10 cellular contexts compared by ENCODE assay signal in the genomic region with DNA sequence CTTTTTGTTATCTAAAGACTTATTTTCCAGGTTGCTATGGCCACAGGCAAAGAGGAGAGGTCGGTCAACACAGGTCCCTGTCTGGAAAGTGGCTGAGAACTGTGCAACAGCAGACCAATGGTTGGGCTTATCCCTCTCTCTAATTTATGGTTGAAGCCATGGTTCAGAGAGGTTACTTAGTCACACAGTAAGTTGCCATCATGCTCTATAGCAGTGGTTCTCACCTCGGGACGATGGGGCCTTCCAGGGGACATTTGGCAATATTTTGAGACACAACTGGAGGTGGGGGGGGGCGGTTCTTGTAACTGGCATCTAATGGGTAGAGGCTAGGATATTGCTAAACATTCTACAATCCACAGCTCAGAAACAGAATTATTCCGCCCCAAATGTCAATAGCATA. TPM values are rescaled to one million over a fixed set of nuclear protein-coding genes. Genes with fewer than 3 reads are reported as not detected.
A peak's percentile ranks its signal among the peaks of the same experiment; 100 is the strongest.
DNase-seq lines count a peak whose midpoint lies in the region; ATAC-seq lines count a peak whose summit lies in the region.
"Had no signal": no experiment of that assay in that cellular context is flagged by ENCODE, and none has a peak within 500 bp of the region (broad histone marks: within the 10 kb centered on the region; RNA-seq: fewer than 3 reads in every experiment).

No MANE protein-coding gene starts in this region.

- peak overlapping the region; percentile 73 to 76 for H3K9ac ChIP-seq in stomach smooth muscle (ENCODE audit: low read length in 2 of 2)

- H3K9me3 ChIP-seq in stomach smooth muscle (ENCODE audit: control insufficient read depth in 2 of 2, low read length in 2 of 2) = no peaks in the 10 kb centered on the region
- H3K9me3 ChIP-seq: upper lobe of left lung had no signal

- H3K36me3 Mint-ChIP-seq in activated CD4-positive, alpha-beta T cell treated with anti-CD3 and anti-CD28 coated beads, Interleukin-2, amount 10 ng/mL, durations not matched to agents 7 days and 5 days (ENCODE audit: low read depth) = peaks cover 4% of the 10 kb centered on the region
- peaks cover 2% of the 10 kb centered on the region for H3K36me3 Mint-ChIP-seq in activated CD4-positive, alpha-beta memory T cell treated with anti-CD3 and anti-CD28 coated beads for 36 hours
- peaks cover 7% of the 10 kb centered on the region for H3K36me3 Mint-ChIP-seq in memory B cell

- H3K27me3 ChIP-seq in stomach smooth muscle (ENCODE audit: control insufficient read depth in 1 of 2, insufficient read depth in 2 of 2, low read length in 2 of 2) = no peaks in the 10 kb centered on the region
- H3K27me3 ChIP-seq: upper lobe of left lung had no signal

- H3K27me3 Mint-ChIP-seq in activated CD4-positive, alpha-beta T cell treated with anti-CD3 and anti-CD28 coated beads, Interleukin-2, amount 10 ng/mL, durations not matched to agents 7 days and 5 days = no peaks in the 10 kb centered on the region
- H3K27me3 Mint-ChIP-seq in activated CD4-positive, alpha-beta memory T cell treated with anti-CD3 and anti-CD28 coated beads for 36 hours = no peaks in the 10 kb centered on the region
- H3K27me3 Mint-ChIP-seq in memory B cell = no peaks in the 10 kb centered on the region

- H3K9me3 Mint-ChIP-seq in activated CD4-positive, alpha-beta T cell treated with anti-CD3 and anti-CD28 coated beads, Interleukin-2, amount 10 ng/mL, durations not matched to agents 7 days and 5 days = no peaks in the 10 kb centered on the region
- no peaks in the 10 kb centered on the region for H3K9me3 Mint-ChIP-seq in activated CD4-positive, alpha-beta memory T cell treated with anti-CD3 and anti-CD28 coated beads for 36 hours
- no peaks in the 10 kb centered on the region for H3K9me3 Mint-ChIP-seq in memory B cell

- H3K4me1 ChIP-seq in stomach smooth muscle (ENCODE audit: control insufficient read depth, insufficient read depth, low read length) = peaks cover 42% of the 10 kb centered on the region

- POLR2A ChIA-PET in activated CD4-positive, alpha-beta T cell treated with anti-CD3 and anti-CD28 coated beads, Interleukin-2, amount 10 ng/mL, durations not matched to agents 7 days and 5 days (lab: Charles Lee) = no interaction called here
- POLR2A ChIA-PET in activated CD4-positive, alpha-beta memory T cell treated with anti-CD3 and anti-CD28 coated beads for 36 hours (lab: Charles Lee) = interaction anchor here (0.6 kb wide), 1 partner anchor 29 kb away, joined by 3 read pairs; no protein-coding TSS in a partner anchor

- DNase-seq in activated CD4-positive, alpha-beta T cell treated with anti-CD3 and anti-CD28 coated beads, Interleukin-2, amount 10 ng/mL, durations not matched to agents 7 days and 5 days = no peak
- no peak for DNase-seq in activated CD4-positive, alpha-beta T cell treated with anti-CD3 and anti-CD28 coated beads, Interleukin-2, amount 50 U/mL, for 4 hours
- no peak for DNase-seq in activated CD4-positive, alpha-beta memory T cell treated with anti-CD3 and anti-CD28 coated beads for 36 hours
- DNase-seq in memory B cell (ENCODE audit: low spot score in 2 of 2) (no peak), cerebellar cortex (ENCODE audit: low spot score) (no peak)

- ATAC-seq in memory B cell (ENCODE audit: low read depth) (no peak), GM21825 (IDR thresholded peaks at IDR 0.05; ENCODE audit: unreplicated experiment) (no peak), HG02588 (IDR thresholded peaks at IDR 0.05; ENCODE audit: unreplicated experiment) (no peak)

- H3K4me3 Mint-ChIP-seq in activated CD4-positive, alpha-beta T cell treated with anti-CD3 and anti-CD28 coated beads, Interleukin-2, amount 10 ng/mL, durations not matched to agents 7 days and 5 days = peak overlapping the region; percentile 14
- peak overlapping the region; percentile 77 for H3K4me3 Mint-ChIP-seq in activated CD4-positive, alpha-beta memory T cell treated with anti-CD3 and anti-CD28 coated beads for 36 hours
- peak overlapping the region; percentile 97 for H3K4me3 Mint-ChIP-seq in memory B cell

- peak overlapping the region in 1 of 2 donors; percentile 87 for H3K4me3 ChIP-seq in stomach smooth muscle (ENCODE audit: low read length in 2 of 2)

- no peaks in the 10 kb centered on the region for H3K36me3 ChIP-seq in stomach smooth muscle (ENCODE audit: control insufficient read depth in 2 of 2, insufficient read depth in 2 of 2, low read length in 2 of 2)

- no peak overlapping the region for H3K27ac Mint-ChIP-seq in activated CD4-positive, alpha-beta T cell treated with anti-CD3 and anti-CD28 coated beads, Interleukin-2, amount 10 ng/mL, durations not matched to agents 7 days and 5 days
- H3K27ac Mint-ChIP-seq in activated CD4-positive, alpha-beta memory T cell treated with anti-CD3 and anti-CD28 coated beads for 36 hours = no peak overlapping the region
- H3K27ac Mint-ChIP-seq in memory B cell = no peak overlapping the region

- H3K27ac ChIP-seq in stomach smooth muscle (ENCODE audit: low read length) = peak overlapping the region; percentile 82

- peaks cover 24% of the 10 kb centered on the region for H3K4me1 Mint-ChIP-seq in activated CD4-positive, alpha-beta T cell treated with anti-CD3 and anti-CD28 coated beads, Interleukin-2, amount 10 ng/mL, durations not matched to agents 7 days and 5 days
- H3K4me1 Mint-ChIP-seq in activated CD4-positive, alpha-beta memory T cell treated with anti-CD3 and anti-CD28 coated beads for 36 hours (ENCODE audit: low read depth) = peaks cover 24% of the 10 kb centered on the region
- H3K4me1 Mint-ChIP-seq in memory B cell = peaks cover 17% of the 10 kb centered on the region

- CTCF ChIA-PET in activated CD4-positive, alpha-beta T cell treated with anti-CD3 and anti-CD28 coated beads, Interleukin-2, amount 10 ng/mL, durations not matched to agents 7 days and 5 days (lab: Charles Lee) = interaction anchor here (1.1 to 1.4 kb wide), 2 partner anchors 52 to 122 kb away, joined by 3 read pairs; no protein-coding TSS in a partner anchor
- CTCF ChIA-PET in activated CD4-positive, alpha-beta memory T cell treated with anti-CD3 and anti-CD28 coated beads for 36 hours (lab: Charles Lee) = interaction anchor here (0.7 to 4.2 kb wide), 5 partner anchors 9 to 1163 kb away, joined by 3 to 28 read pairs (median 3); no protein-coding TSS in a partner anchor

- intact Hi-C loops in activated CD4-positive, alpha-beta memory T cell treated with anti-CD3 and anti-CD28 coated beads for 36 hours (cut with micrococcal nuclease) = loop anchor here (10.0 kb wide), 1 partner anchor 1167 kb away; no protein-coding TSS in a partner anchor

RNA-seq across cellular contexts. Expression of gene LDAF1, which starts 0.8 kb away (rescaled TPM):
- total RNA-seq in activated CD4-positive, alpha-beta T cell treated with anti-CD3 and anti-CD28 coated beads, Interleukin-2, amount 10 ng/mL, durations not matched to agents 7 days and 5 days = 10 to 100 TPM; 11.2 to 13.6 TPM
- 10 to 100 TPM; 13.9 to 15.1 TPM for total RNA-seq in activated CD4-positive, alpha-beta memory T cell treated with anti-CD3 and anti-CD28 coated beads for 36 hours

RNA-seq across cellular contexts. Expression of gene DNAH3, which starts 7.0 kb away (rescaled TPM):
- not detected for total RNA-seq in activated CD4-positive, alpha-beta T cell treated with anti-CD3 and anti-CD28 coated beads, Interleukin-2, amount 10 ng/mL, durations not matched to agents 7 days and 5 days
- total RNA-seq in activated CD4-positive, alpha-beta memory T cell treated with anti-CD3 and anti-CD28 coated beads for 36 hours = not detected

RNA-seq across cellular contexts. Expression of gene ZP2, which starts 53.7 kb away (rescaled TPM):
- not detected for total RNA-seq in activated CD4-positive, alpha-beta T cell treated with anti-CD3 and anti-CD28 coated beads, Interleukin-2, amount 10 ng/mL, durations not matched to agents 7 days and 5 days
- not detected for total RNA-seq in activated CD4-positive, alpha-beta memory T cell treated with anti-CD3 and anti-CD28 coated beads for 36 hours
- total RNA-seq: kidney, upper lobe of left lung had no signal

Comparison
In these comparisons a context has a peak if more than half of its experiments do, and no peak if none do; other contexts are left out.
1. H3K4me3 Mint-ChIP-seq: peak in every context shown above with its lines; median percentile 97 in memory B cell; 77 in activated CD4-positive, alpha-beta memory T cell treated with anti-CD3 and anti-CD28 coated beads for 36 hours; 14 in activated CD4-positive, alpha-beta T cell treated with anti-CD3 and anti-CD28 coated beads, Interleukin-2, amount 10 ng/mL, durations not matched to agents 7 days and 5 days.